9 cellular contexts compared by ENCODE assay signal in genomic region chr5:161545701-161546462, GRCh38. TPM values are rescaled to one million over a fixed set of nuclear protein-coding genes. Genes with fewer than 3 reads are reported as not detected.
DNase-seq lines count a peak whose midpoint lies in the region; ATAC-seq, FAIRE-seq and TF ChIP-seq lines count a peak whose summit lies in the region.
"Had no signal": no experiment of that assay in that cellular context is flagged by ENCODE, and none has a peak within 500 bp of the region (broad histone marks: within the 10 kb centered on the region; RNA-seq: fewer than 3 reads in every experiment).

No MANE protein-coding gene starts in this region.

- no peaks in the 10 kb centered on the region for H3K36me3 ChIP-seq in left ventricle myocardium inferior
- no peaks in the 10 kb centered on the region for H3K36me3 ChIP-seq in HUES64 (ENCODE audit: insufficient read depth, low read length)
- no peaks in the 10 kb centered on the region for H3K36me3 ChIP-seq in upper lobe of right lung

- H3K27ac Mint-ChIP-seq in glutamatergic neuron (ENCODE audit: unreplicated experiment) = no peak overlapping the region

- H3K4me3 Mint-ChIP-seq in glutamatergic neuron (ENCODE audit: unreplicated experiment) = peak overlapping the region; percentile 93

- H3K4me3 ChIP-seq in left ventricle myocardium inferior = peak overlapping the region; percentile 62
- peak overlapping the region; percentile 50 for H3K4me3 ChIP-seq in HUES64 (ENCODE audit: low read length)
- peak overlapping the region; percentile 49 for H3K4me3 ChIP-seq in upper lobe of right lung

- 6% methylated on average over 13 of the region's 13 CpGs for WGBS in HUES64

- H3K27me3 ChIP-seq in left ventricle myocardium inferior (ENCODE audit: low read depth) (peaks cover 88% of the 10 kb centered on the region), HUES64 (ENCODE audit: insufficient read depth, low read length) (peaks cover 75% of the 10 kb centered on the region), upper lobe of right lung (peaks cover 46% of the 10 kb centered on the region)

- ATAC-seq in Right ventricle myocardium superior (ENCODE audit: poor library complexity) (no peak), upper lobe of right lung (no peak)

- H3K9me3 Mint-ChIP-seq in glutamatergic neuron (ENCODE audit: unreplicated experiment) = peaks cover 6% of the 10 kb centered on the region

- no peak overlapping the region for H3K9ac ChIP-seq in HUES64 (ENCODE audit: low read depth, low read length)

- H3K27ac ChIP-seq in left ventricle myocardium inferior (replicated peaks) = no peak overlapping the region
- no peak overlapping the region for H3K27ac ChIP-seq in HUES64 (ENCODE audit: low read depth, low read length)
- no peak overlapping the region for H3K27ac ChIP-seq in upper lobe of right lung
- H3K27ac ChIP-seq: skin epidermis had no signal

- TF ChIP-seq CTCF in left ventricle myocardium inferior (IDR thresholded peaks at IDR 0.05; ENCODE audit: borderline replicate concordance) (no peak), glutamatergic neuron (IDR thresholded peaks at IDR 0.05; ENCODE audit: partially characterized antibody, unreplicated experiment) (no peak), upper lobe of right lung (IDR thresholded peaks at IDR 0.05) (no peak)

- H3K4me1 ChIP-seq in left ventricle myocardium inferior = peaks cover 31% of the 10 kb centered on the region
- H3K4me1 ChIP-seq in HUES64 (ENCODE audit: insufficient read depth, low read length) = peaks cover 27% of the 10 kb centered on the region
- H3K4me1 ChIP-seq in upper lobe of right lung = peaks cover 9% of the 10 kb centered on the region

- intact Hi-C loops in left ventricle myocardium inferior (cut with micrococcal nuclease) (no loop called here), Right ventricle myocardium superior (cut with DNase I) (loop anchor here (5.0 kb wide), 1 partner anchor 1801 kb away; no protein-coding TSS in a partner anchor), upper lobe of right lung (cut with DNase I) (no loop called here)

- FAIRE-seq in HTR-8/SVneo (lab: Jason Lieb, UNC) = no peak

- peaks cover 5% of the 10 kb centered on the region for H3K4me1 Mint-ChIP-seq in glutamatergic neuron (ENCODE audit: low read depth, unreplicated experiment)

- no peak for DNase-seq in left ventricle myocardium inferior
- DNase-seq in Right ventricle myocardium superior = no peak
- DNase-seq in glutamatergic neuron = no peak
- DNase-seq in upper lobe of right lung = no peak
- no peak for DNase-seq in HTR-8/SVneo (ENCODE audit: insufficient read length, low spot score)
- DNase-seq in erythroblast (lab: John Stamatoyannopoulos, UW) = no peak
- DNase-seq in NOMO-1 treated with DMSO at 0.1 percent for 48 hours (lab: John Stamatoyannopoulos, UW; ENCODE audit: unreplicated experiment) = no peak

- H3K27me3 Mint-ChIP-seq in glutamatergic neuron (ENCODE audit: unreplicated experiment) = peaks cover 4% of the 10 kb centered on the region

- no peak for TF ChIP-seq POLR2A in erythroblast (IDR thresholded peaks at IDR 0.05; ENCODE audit: low read length)

- H3K9me3 ChIP-seq in left ventricle myocardium inferior (replicated peaks) (no peaks in the 10 kb centered on the region), HUES64 (ENCODE audit: insufficient read depth, low read depth, low read length) (no peaks in the 10 kb centered on the region), upper lobe of right lung (no peaks in the 10 kb centered on the region)

- H3K36me3 Mint-ChIP-seq in glutamatergic neuron (ENCODE audit: unreplicated experiment) = no peaks in the 10 kb centered on the region

RNA-seq across cellular contexts. Expression of gene GABRB2, which starts 0.6 kb away (rescaled TPM):
- total RNA-seq in left ventricle myocardium inferior = 0.11 TPM
- not detected for total RNA-seq in Right ventricle myocardium superior
- 3.8 TPM for polyA plus RNA-seq in HUES64 (2013, experiment 1 of 2)
- polyA plus RNA-seq in HUES64 (2013, experiment 2 of 2) = 3.0 TPM
- not detected for total RNA-seq in glutamatergic neuron (ENCODE audit: unreplicated experiment)
- 1.6 TPM for total RNA-seq in upper lobe of right lung
